11 cellular contexts compared by ENCODE assay signal in the genomic region with DNA sequence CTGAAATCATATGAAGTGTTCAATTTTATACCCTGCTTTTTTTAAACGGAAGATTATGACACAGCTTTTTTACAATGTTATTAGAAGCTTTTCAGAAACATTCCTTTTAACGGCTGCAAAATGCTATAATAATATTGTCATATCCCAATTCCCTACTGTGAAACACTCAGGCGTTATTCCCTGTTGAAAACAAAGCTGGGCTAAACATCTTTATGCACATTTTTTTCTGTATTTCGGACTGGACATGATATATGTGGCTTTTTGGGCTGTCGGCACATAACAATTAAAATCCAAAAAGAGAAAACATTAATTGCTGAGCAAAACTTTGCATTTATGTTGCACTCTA. TPM values are rescaled to one million over a fixed set of nuclear protein-coding genes. Genes with fewer than 3 reads are reported as not detected.
DNase-seq lines count a peak whose midpoint lies in the region; ATAC-seq and TF ChIP-seq lines count a peak whose summit lies in the region.
"Had no signal": no experiment of that assay in that cellular context is flagged by ENCODE, and none has a peak within 500 bp of the region (broad histone marks: within the 10 kb centered on the region; RNA-seq: fewer than 3 reads in every experiment).

No MANE protein-coding gene starts in this region.

- no peak overlapping the region for H2AFZ ChIP-seq in fibroblast of lung (ENCODE audit: low read length)

- H3K9me3 Mint-ChIP-seq in nephron progenitor cell (no peaks in the 10 kb centered on the region), type B pancreatic cell (no peaks in the 10 kb centered on the region)

- H3K27ac Mint-ChIP-seq in T-helper 17 cell (peak overlapping the region; percentile 67), nephron progenitor cell (no peak overlapping the region), type B pancreatic cell (no peak overlapping the region)

- H3K9me3 ChIP-seq in T-helper 17 cell (ENCODE audit: control insufficient read depth, low read length, poor library complexity, severe bottlenecking) (no peaks in the 10 kb centered on the region), fibroblast of lung (ENCODE audit: control insufficient read depth, insufficient read depth, low read depth, low read length) (no peaks in the 10 kb centered on the region)

- H3K4me3 Mint-ChIP-seq in T-helper 17 cell, result peak overlapping the region; percentile 76
- H3K4me3 Mint-ChIP-seq in nephron progenitor cell, result no peak overlapping the region
- no peak overlapping the region for H3K4me3 Mint-ChIP-seq in type B pancreatic cell

- H3K4me2 ChIP-seq in fibroblast of lung (ENCODE audit: extremely low read depth, insufficient read depth, low read length), result peak overlapping the region; percentile 83

- CTCF ChIA-PET in AG04449 (lab: Yijun Ruan, JAX), result interaction anchor here (1.0 to 2.4 kb wide), 7 partner anchors 12 to 103 kb away, joined by 3 to 15 read pairs (median 4); a partner anchor contains a TSS

- H3K27ac ChIP-seq in fibroblast of lung (ENCODE audit: insufficient read depth, low read length) (peak overlapping the region; percentile 100), rectal smooth muscle tissue (ENCODE audit: low read depth, low read length) (peak overlapping the region; percentile 69)

- H3K4me3 ChIP-seq in AG04449 (ENCODE audit: low read depth, low read length) (peak overlapping the region; percentile 45; the same call in 1 of the 2 replicates), fibroblast of lung (replicated peaks in 1 of 4; ENCODE audit: control extremely low read depth in 1 of 4, insufficient read depth in 1 of 4, low read depth in 3 of 4, low read length in 4 of 4) (peak overlapping the region in 3 of 4 experiments; percentile 9 to 42 (median 37)), rectal smooth muscle tissue (ENCODE audit: low read length) (no peak overlapping the region)

- POLR2A ChIA-PET in AG04449 (lab: Yijun Ruan, JAX), result interaction anchor here (2.2 kb wide), 1 partner anchor 12 kb away, joined by 23 read pairs; a partner anchor contains a TSS

- peak overlapping the region; percentile 62 for H3K9ac ChIP-seq in fibroblast of lung (ENCODE audit: insufficient read depth, low read length)
- H3K9ac ChIP-seq in rectal smooth muscle tissue (ENCODE audit: low read length), result no peak overlapping the region

- TF ChIP-seq CTCF in AG04449 (IDR thresholded peaks at IDR 0.05; ENCODE audit: insufficient read depth, low read length, missing control alignments) (no peak), fibroblast of lung (conservative IDR thresholded peaks at IDR 0.05 in 1 of 2, IDR thresholded peaks at IDR 0.05 in 1 of 2; ENCODE audit: low read depth in 1 of 2, low read length in 2 of 2) (no peak), nephron progenitor cell (IDR thresholded peaks at IDR 0.05) (no peak), type B pancreatic cell (conservative IDR thresholded peaks at IDR 0.05) (no peak)

- no peaks in the 10 kb centered on the region for H4K20me1 ChIP-seq in fibroblast of lung (ENCODE audit: control insufficient read depth, extremely low read depth, insufficient read depth, low read length)

- no peaks in the 10 kb centered on the region for H3K27me3 Mint-ChIP-seq in T-helper 17 cell
- peaks cover 8% of the 10 kb centered on the region for H3K27me3 Mint-ChIP-seq in nephron progenitor cell (ENCODE audit: low read depth, poor library complexity)
- no peaks in the 10 kb centered on the region for H3K27me3 Mint-ChIP-seq in type B pancreatic cell

- H3K36me3 Mint-ChIP-seq in T-helper 17 cell (ENCODE audit: low read depth), result peaks cover 3% of the 10 kb centered on the region
- H3K36me3 Mint-ChIP-seq in nephron progenitor cell (ENCODE audit: low read depth), result no peaks in the 10 kb centered on the region
- peaks cover 6% of the 10 kb centered on the region for H3K36me3 Mint-ChIP-seq in type B pancreatic cell

- intact Hi-C loops in posterior vena cava (cut with DNase I), result no loop called here

- ATAC-seq in T-helper 17 cell, result no peak

- H3K36me3 ChIP-seq in fibroblast of lung (ENCODE audit: control insufficient read depth, insufficient read depth, low read length) (no peaks in the 10 kb centered on the region), rectal smooth muscle tissue (ENCODE audit: control insufficient read depth, insufficient read depth, low read length) (no peaks in the 10 kb centered on the region)

- H3K4me1 ChIP-seq in fibroblast of lung (ENCODE audit: control insufficient read depth, extremely low read depth, insufficient read depth, low read length), result peaks cover 24% of the 10 kb centered on the region
- peaks cover 2% of the 10 kb centered on the region for H3K4me1 ChIP-seq in rectal smooth muscle tissue (ENCODE audit: control insufficient read depth, insufficient read depth, low read length)

- DNase-seq in AG04449 (ENCODE audit: low read depth, low spot score) (no peak), T-helper 17 cell (no peak), fibroblast of lung (ENCODE audit: low read depth in 2 of 2) (no peak), nephron progenitor cell (no peak), T-helper 1 cell (no peak), type B pancreatic cell (ENCODE audit: extremely low spot score, unreplicated experiment) (no peak), posterior vena cava (ENCODE audit: low spot score) (no peak)
- DNase-seq: activated CD8-positive, alpha-beta memory T cell treated with anti-CD3 and anti-CD28 coated beads, Interleukin-2, amount 50 U/mL, for 48 hours; GF-D8; NCI-H2081 had no signal

- H3K27me3 ChIP-seq in fibroblast of lung (ENCODE audit: control insufficient read depth, insufficient read depth, low read length) (no peaks in the 10 kb centered on the region), rectal smooth muscle tissue (ENCODE audit: control insufficient read depth, insufficient read depth, low read length) (no peaks in the 10 kb centered on the region)

- H3K79me2 ChIP-seq in fibroblast of lung (ENCODE audit: control insufficient read depth, insufficient read depth, low read length), result no peaks in the 10 kb centered on the region

- H3K4me1 Mint-ChIP-seq in T-helper 17 cell (peaks cover 26% of the 10 kb centered on the region), nephron progenitor cell (peaks cover 44% of the 10 kb centered on the region), type B pancreatic cell (ENCODE audit: unreplicated experiment) (peaks cover 26% of the 10 kb centered on the region)

RNA-seq across cellular contexts. Expression of a gene that starts 12.0 kb away (rescaled TPM):
- total RNA-seq in T-helper 17 cell (1 to 10 TPM; 3.4 to 4.0 TPM), fibroblast of lung (563 and 826 TPM in 2 replicates), type B pancreatic cell (ENCODE audit: low replicate concordance) (85.7 and 117 TPM in 2 replicates), posterior vena cava (100 to 1,000 TPM; 176 to 195 TPM)
- polyA plus RNA-seq in fibroblast of lung, result 487 and 1,013 TPM in 2 replicates
- 254 and 536 TPM in 2 replicates for polyA plus RNA-seq in fibroblast of lung (2012)
- polyA minus RNA-seq in fibroblast of lung (ENCODE audit: low replicate concordance), result 17.4 and 56.3 TPM in 2 replicates

Comparison
In these comparisons a context has a peak if more than half of its experiments do, and no peak if none do; other contexts are left out.
1. RNA of a gene that starts 12.0 kb away (total RNA-seq): 563 to 826 TPM in fibroblast of lung, 176 to 195 TPM in posterior vena cava and 85.7 to 117 TPM in type B pancreatic cell; 3.4 to 4.0 TPM in T-helper 17 cell; every median in the first group is over 10 times any median in the second.